8 cellular contexts compared by ENCODE assay signal in the genomic region with DNA sequence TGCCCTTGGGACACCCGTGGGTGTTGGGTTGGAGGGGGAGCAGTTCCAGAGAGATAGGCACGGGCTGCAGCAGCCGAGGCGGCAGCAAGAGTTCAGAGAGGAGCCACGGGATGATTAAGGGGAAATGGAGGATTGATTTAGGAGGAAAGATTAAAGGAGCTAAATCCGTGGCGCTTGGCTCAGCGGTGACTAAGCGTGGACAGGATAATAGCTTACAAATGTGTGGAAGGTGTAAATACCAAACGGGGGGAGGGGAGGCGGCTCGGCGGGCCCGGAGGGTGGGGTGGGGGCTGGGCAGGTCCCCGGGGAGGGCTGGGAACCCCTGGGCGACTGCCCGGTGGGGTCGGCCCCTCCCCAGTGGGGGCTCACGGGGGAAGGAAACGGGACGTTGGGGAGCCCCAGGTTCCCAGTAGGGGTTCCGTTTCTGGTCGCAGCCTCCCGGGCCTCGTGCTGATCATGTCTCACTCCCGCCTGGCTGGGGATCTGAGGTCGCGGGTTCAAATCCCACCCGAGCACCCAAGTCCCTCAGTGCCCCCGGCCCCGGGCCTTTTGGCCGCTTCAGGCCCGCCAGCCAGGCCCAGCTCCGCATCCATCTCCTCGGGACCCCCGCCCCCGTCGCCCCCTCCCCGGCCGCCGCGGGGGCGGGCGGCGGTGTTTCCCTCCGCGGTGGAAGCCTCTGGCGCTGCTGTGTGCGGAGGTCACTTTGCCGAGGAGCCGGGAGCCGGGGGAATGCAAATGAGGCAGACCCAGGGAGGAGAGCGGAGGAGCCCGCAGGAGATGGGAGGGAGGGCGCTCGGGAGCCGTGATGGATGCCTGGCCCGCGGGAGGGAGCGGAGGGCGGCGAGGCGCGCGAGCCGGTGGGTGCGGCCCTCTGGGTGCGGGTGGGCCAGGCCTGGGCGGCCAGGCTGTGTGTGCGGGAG.
DNase-seq lines count a peak whose midpoint lies in the region; ATAC-seq, FAIRE-seq and TF ChIP-seq lines count a peak whose summit lies in the region.

No MANE protein-coding gene starts in this region.

- no peak for FAIRE-seq in RCC 7860 (lab: Jason Lieb, UNC)

- DNase-seq in GM04504 (ENCODE audit: low read depth): peak; percentile 82
- DNase-seq in RCC 7860 (ENCODE audit: low spot score): peak; percentile 43
- DNase-seq in foreskin fibroblast: peak; percentile 81 to 91
- DNase-seq in retinal pigment epithelial cell (ENCODE audit: low read depth): peak; percentile 67
- no peak for DNase-seq in NCI-H446 (lab: John Stamatoyannopoulos, UW)
- no peak for DNase-seq in NCI-H1048 (lab: John Stamatoyannopoulos, UW)
- DNase-seq in KG1 (lab: John Stamatoyannopoulos, UW): no peak

- H3K4me3 ChIP-seq in foreskin fibroblast (ENCODE audit: low read depth in 1 of 2, low read length in 2 of 2) (peak overlapping the region in 1 of 2 donors; percentile 27), retinal pigment epithelial cell (ENCODE audit: low read length) (no peak overlapping the region)

- ATAC-seq in GM18861 (IDR thresholded peaks at IDR 0.05; ENCODE audit: unreplicated experiment): no peak

- no peak for TF ChIP-seq CTCF in foreskin fibroblast (IDR thresholded peaks at IDR 0.05; ENCODE audit: low read depth, low read length)
- no peak for TF ChIP-seq CTCF in retinal pigment epithelial cell (conservative IDR thresholded peaks at IDR 0.05; ENCODE audit: low read depth, low read length)

Comparison
In these comparisons a context has a peak if more than half of its experiments do, and no peak if none do; other contexts are left out.
1. DNase-seq: peak in GM04504 (single experiment), RCC 7860 (single experiment), foreskin fibroblast (2 of 2) and retinal pigment epithelial cell (single experiment); none in NCI-H446 (0 of 2), NCI-H1048 (single experiment) and KG1 (single experiment).